8 cellular contexts compared by ENCODE assay signal in the genomic region with DNA sequence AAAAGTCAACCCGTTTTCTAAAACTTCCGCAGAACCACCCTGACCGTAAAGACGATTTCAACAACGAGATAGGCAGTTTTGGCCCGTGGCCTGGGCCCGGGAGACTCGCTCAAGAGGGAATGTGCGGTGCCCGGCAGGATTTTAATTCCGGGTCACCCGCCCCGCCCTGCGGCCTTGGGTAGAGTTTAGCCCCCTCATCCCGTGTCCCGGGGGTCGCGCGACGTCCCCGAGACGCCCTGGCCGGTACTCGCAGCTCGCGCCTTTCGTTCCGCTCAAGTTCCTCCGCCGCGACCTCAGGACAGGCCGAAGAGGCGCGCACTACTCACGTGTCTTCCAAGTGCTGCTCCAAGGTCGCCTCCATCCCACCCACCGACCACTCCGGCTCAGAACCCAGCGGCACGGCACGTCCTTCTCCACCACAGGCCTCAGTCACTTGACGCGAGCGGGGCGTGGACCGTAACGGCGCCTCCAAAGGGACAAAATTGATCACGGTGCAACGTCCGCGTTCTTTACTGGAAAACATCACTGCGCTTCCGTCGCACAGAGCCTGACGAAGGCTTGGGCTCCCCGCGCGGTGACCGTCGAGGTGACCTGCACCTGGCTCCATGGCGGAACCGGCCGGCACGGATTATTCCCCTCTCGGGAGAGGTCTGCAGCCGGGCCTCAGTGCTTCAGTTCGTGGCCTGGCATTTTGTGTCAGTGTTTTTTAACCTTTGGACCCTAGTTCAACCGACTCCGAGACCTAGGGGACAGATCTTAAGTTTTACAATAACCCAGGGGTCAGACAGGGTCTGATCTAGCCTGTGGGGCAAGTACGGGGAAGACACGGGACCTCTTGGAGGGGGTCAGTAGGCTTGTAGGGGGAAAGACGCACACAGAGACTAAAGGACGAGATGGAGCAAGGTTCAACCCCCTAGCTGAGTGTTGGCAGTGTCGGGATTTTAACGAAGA. TPM values are rescaled to one million over a fixed set of nuclear protein-coding genes. Genes with fewer than 3 reads are reported as not detected.
DNase-seq lines count a peak whose midpoint lies in the region; ATAC-seq and TF ChIP-seq lines count a peak whose summit lies in the region.

A gene (minus strand): TSS at position 435 of the 951 bp plus-strand sequence. CDS start 74 bp downstream, at position 361.

- H3K4me3 ChIP-seq in prostate gland (peak within 1 kb of the TSS; percentile 81 to 93), urinary bladder (ENCODE audit: low read depth, low read length) (peak within 1 kb of the TSS; percentile 79)

- H3K4me1 ChIP-seq in prostate gland (replicated peaks) (peaks cover 7% of the 10 kb centered on the region), urinary bladder (ENCODE audit: insufficient read depth) (peaks cover 2% of the 10 kb centered on the region)

- peak; percentile 2 for TF ChIP-seq CTCF in GM13976 (IDR thresholded peaks at IDR 0.05; ENCODE audit: borderline replicate concordance, control extremely low read depth, extremely low read depth, insufficient read depth, missing control alignments)
- peak in 2 of 4 experiments; percentile 20 to 39 for TF ChIP-seq CTCF in prostate gland (IDR thresholded peaks at IDR 0.05)

- in situ Hi-C loops in GM13976 (cut with MboI; ENCODE audit: low sequenced_read_pairs, unreplicated experiment) = no loop called here

- no peaks in the 10 kb centered on the region for H3K27me3 Mint-ChIP-seq in T-helper 17 cell

- peaks cover 17% of the 10 kb centered on the region for H3K4me1 Mint-ChIP-seq in T-helper 17 cell

- peak within 1 kb of the TSS; percentile 100 for H3K4me3 Mint-ChIP-seq in T-helper 17 cell

- WGBS in prostate gland = under 1% methylated on average over 56 of the region's 76 CpGs
- WGBS in urinary bladder = under 1% methylated on average over 76 of the region's 76 CpGs

- H3K9me3 ChIP-seq in T-helper 17 cell (ENCODE audit: control insufficient read depth, low read length, poor library complexity, severe bottlenecking) (no peaks in the 10 kb centered on the region), prostate gland (no peaks in the 10 kb centered on the region)

- H3K36me3 ChIP-seq in prostate gland (peaks cover 6 to 11% of the 10 kb centered on the region in 2 donors), urinary bladder (ENCODE audit: insufficient read depth) (peaks cover 6% of the 10 kb centered on the region)

- DNase-seq in GM13976 (ENCODE audit: low spot score) = peak; percentile 92
- DNase-seq in NCI-H146 treated with DMSO at 0.1 percent for 48 hours (lab: John Stamatoyannopoulos, UW; ENCODE audit: unreplicated experiment) = peak; percentile 83
- peak; percentile 77 to 84 (median 83) for DNase-seq in T-helper 17 cell
- peak; percentile 96 for DNase-seq in left ventricle myocardium superior
- peak; percentile 91 for DNase-seq in prostate gland (ENCODE audit: low spot score)

- peak; percentile 82 for TF ChIP-seq POLR2A in prostate gland (IDR thresholded peaks at IDR 0.05)

- H3K27ac ChIP-seq in angular gyrus (ENCODE audit: low read depth, low read length) (peak within 1 kb of the TSS; percentile 97), prostate gland (peak within 1 kb of the TSS; percentile 90 to 92), urinary bladder (ENCODE audit: low read depth) (peak within 1 kb of the TSS; percentile 90)

- H3K27me3 ChIP-seq in prostate gland (replicated peaks; ENCODE audit: insufficient read depth) = no peaks in the 10 kb centered on the region

- intact Hi-C loops in left ventricle myocardium superior (cut with micrococcal nuclease) = no loop called here
- intact Hi-C loops in prostate gland (cut with DNase I) = loop anchor here (2.0 to 5.0 kb wide), 2 partner anchors 70 to 197 kb away; a partner anchor contains a TSS

- peaks cover 3% of the 10 kb centered on the region for H3K36me3 Mint-ChIP-seq in T-helper 17 cell (ENCODE audit: low read depth)

- ATAC-seq in HG02852 (IDR thresholded peaks at IDR 0.05; ENCODE audit: unreplicated experiment) = peak; percentile 88
- ATAC-seq in T-helper 17 cell = peak; percentile 96
- peak; percentile 98 for ATAC-seq in left ventricle myocardium superior

- H3K27ac Mint-ChIP-seq in T-helper 17 cell = peak within 1 kb of the TSS; percentile 100

RNA-seq across cellular contexts. Expression of the gene that starts here (rescaled TPM):
- total RNA-seq in T-helper 17 cell (10 to 100 TPM; 78.2 to 79.1 TPM), left ventricle myocardium superior (265 TPM), prostate gland (100 to 1,000 TPM in 1 of 2 donors, 10 to 100 TPM in 1; 86.6 to 132 TPM), urinary bladder (22.1 TPM)
- polyA plus RNA-seq in urinary bladder = 209 TPM

Comparison
In these comparisons a context has a peak if more than half of its experiments do, and no peak if none do; other contexts are left out.
1. Peak in every context shown above with its lines: DNase-seq, ATAC-seq, H3K4me3 ChIP-seq and H3K27ac ChIP-seq.